ENCODE assay signal across 8 cellular contexts in genomic region chr2:25342372-25343186, GRCh38. TPM values are rescaled to one million over a fixed set of nuclear protein-coding genes. Genes with fewer than 3 reads are reported as not detected.
DNase-seq lines count a peak whose midpoint lies in the region; ATAC-seq and TF ChIP-seq lines count a peak whose summit lies in the region.

No MANE protein-coding gene starts in this region.

- H3K4me3 ChIP-seq in fibroblast of mammary gland (ENCODE audit: control insufficient read depth, low read depth, low read length), result peak overlapping the region; percentile 37

- peaks cover 0 to 9% (median 2%) of the 10 kb centered on the region in 3 donors for H3K27me3 Mint-ChIP-seq in naive B cell
- no peaks in the 10 kb centered on the region for H3K27me3 Mint-ChIP-seq in stimulated activated memory B cell treated with anti-CD40 and anti-IgM and Interleukin-4, amounts not matched to agents 10 μg/mL and 1 μg/mL and 100 μg/mL, for 72 hours

- H3K27ac Mint-ChIP-seq in naive B cell, result peak overlapping the region in 3 of 6 donors; percentile 33 to 94 (median 90)
- H3K27ac Mint-ChIP-seq in stimulated activated memory B cell treated with anti-CD40 and anti-IgM and Interleukin-4, amounts not matched to agents 10 μg/mL and 1 μg/mL and 100 μg/mL, for 72 hours, result peak overlapping the region; percentile 76

- no peaks in the 10 kb centered on the region for H3K36me3 Mint-ChIP-seq in naive B cell
- H3K36me3 Mint-ChIP-seq in stimulated activated memory B cell treated with anti-CD40 and anti-IgM and Interleukin-4, amounts not matched to agents 10 μg/mL and 1 μg/mL and 100 μg/mL, for 72 hours, result no peaks in the 10 kb centered on the region

- DNase-seq in DMS114 treated with DMSO at 0.1 percent for 48 hours (lab: John Stamatoyannopoulos, UW; ENCODE audit: unreplicated experiment) (peak; percentile 42), HuH-7 (ENCODE audit: low spot score) (peak; percentile 95), fibroblast of mammary gland (ENCODE audit: low read depth) (peak; percentile 67), naive B cell (peak; percentile 82)
- peak; percentile 43 to 70 for DNase-seq in activated T-helper 1 cell treated with anti-CD3 and anti-CD28 coated beads, Interleukin-2, amount 50 U/mL, for 16 hours (ENCODE audit: low read depth in 1 of 2, low spot score in 1 of 2)

- peak; percentile 81 for ATAC-seq in GM21447 (IDR thresholded peaks at IDR 0.05; ENCODE audit: unreplicated experiment)
- peak; percentile 88 to 90 for ATAC-seq in naive B cell (ENCODE audit: low read depth in 2 of 2)
- ATAC-seq in stimulated activated memory B cell treated with anti-CD40 and anti-IgM and Interleukin-4, amounts not matched to agents 10 μg/mL and 1 μg/mL and 100 μg/mL, for 72 hours, result peak; percentile 88

- H3K4me3 Mint-ChIP-seq in naive B cell, result peak overlapping the region; percentile 78 to 92 (median 84)
- H3K4me3 Mint-ChIP-seq in stimulated activated memory B cell treated with anti-CD40 and anti-IgM and Interleukin-4, amounts not matched to agents 10 μg/mL and 1 μg/mL and 100 μg/mL, for 72 hours, result peak overlapping the region; percentile 84

- peak; percentile 63 for TF ChIP-seq CTCF in fibroblast of mammary gland (conservative IDR thresholded peaks at IDR 0.05; ENCODE audit: control insufficient read depth, insufficient read depth, low read depth, low read length)

- peaks cover 10 to 19% (median 11%) of the 10 kb centered on the region in 3 donors for H3K4me1 Mint-ChIP-seq in naive B cell
- H3K4me1 Mint-ChIP-seq in stimulated activated memory B cell treated with anti-CD40 and anti-IgM and Interleukin-4, amounts not matched to agents 10 μg/mL and 1 μg/mL and 100 μg/mL, for 72 hours, result peaks cover 26% of the 10 kb centered on the region

- H3K9me3 Mint-ChIP-seq in naive B cell, result no peaks in the 10 kb centered on the region
- no peaks in the 10 kb centered on the region for H3K9me3 Mint-ChIP-seq in stimulated activated memory B cell treated with anti-CD40 and anti-IgM and Interleukin-4, amounts not matched to agents 10 μg/mL and 1 μg/mL and 100 μg/mL, for 72 hours

TF ChIP-seq in PFSK-1, 5 proteins besides CTCF, POLR2A, EP300 and RAD21:
- no peak for TF ChIP-seq POLR2AphosphoS5 (IDR thresholded peaks at IDR 0.05; ENCODE audit: low read depth, low read length)
- TF ChIP-seq TAF1 (IDR thresholded peaks at IDR 0.05; ENCODE audit: borderline replicate concordance, insufficient read depth, low read length), result no peak
- TF ChIP-seq REST (IDR thresholded peaks at IDR 0.05; ENCODE audit: insufficient read depth in 1 of 2, low read depth in 2 of 2, low read length in 2 of 2), result peak; percentile 90 to 94
- TF ChIP-seq SIN3A (IDR thresholded peaks at IDR 0.05; ENCODE audit: borderline replicate concordance, insufficient read depth, low read length), result no peak
- peak; percentile 88 for TF ChIP-seq FOXP2 (optimal IDR thresholded peaks at IDR 0.05; ENCODE audit: borderline replicate concordance, extremely low read depth, extremely low read length, insufficient read depth)

RNA-seq across cellular contexts. Expression of gene DNMT3A, which starts 0.9 kb away (rescaled TPM):
- 31.5 TPM for polyA plus RNA-seq in PFSK-1 (2012; ENCODE audit: insufficient read length, low read depth)
- 10 to 100 TPM in 2 of 6 donors, 1 to 10 TPM in 4; 7.3 to 14.0 (median 8.5) TPM for polyA plus RNA-seq in naive B cell (ENCODE audit: low read depth in 6 of 6)

Comparison
In these comparisons a context has a peak if more than half of its experiments do, and no peak if none do; other contexts are left out.
1. Peak in every context shown above with its lines: DNase-seq, ATAC-seq and H3K4me3 ChIP-seq.
2. DNase-seq: peak in every context shown above with its lines; median percentile 95 in HuH-7; 82 in naive B cell; 67 in fibroblast of mammary gland; 56 in activated T-helper 1 cell treated with anti-CD3 and anti-CD28 coated beads, Interleukin-2, amount 50 U/mL, for 16 hours; 42 in DMS114 treated with DMSO at 0.1 percent for 48 hours.